24 cellular contexts compared by ENCODE assay signal in genomic region chr15:68603951-68604350, GRCh38.
"Had no signal": no experiment of that assay in that cellular context is flagged by ENCODE, and none has a peak within 500 bp of the region (broad histone marks: within the 10 kb centered on the region; RNA-seq: fewer than 3 reads in every experiment).

No MANE protein-coding gene starts in this region.

- H3K27me3 ChIP-seq: adrenal gland, ascending aorta, breast epithelium, left lung, transverse colon, vagina had no signal

- H3K27me3 Mint-ChIP-seq: activated naive CD8-positive, alpha-beta T cell had no signal

- H3K4me3 ChIP-seq: adrenal gland, ascending aorta, breast epithelium, left lung, stomach, transverse colon, vagina had no signal

- H3K9me3 Mint-ChIP-seq: activated T-helper 17 cell treated with anti-CD3 and anti-CD28 coated beads, Interleukin-2, amount 50 U/mL, for 72 hours; natural killer cell; stimulated activated memory B cell treated with anti-CD40 and anti-IgM and Interleukin-4, amounts not matched to agents 10 μg/mL and 1 μg/mL and 100 μg/mL, for 72 hours; T-cell; T-helper 2 cell treated with Interferon-gamma antibody and Interleukin-4, amounts not matched to agents 5 μg/mL and 100 μg/mL, for 36 hours had no signal

- H3K4me1 Mint-ChIP-seq: activated T-helper 17 cell treated with anti-CD3 and anti-CD28 coated beads, Interleukin-2, amount 50 U/mL, for 72 hours; natural killer cell; T-cell had no signal

- H3K4me3 Mint-ChIP-seq: activated naive CD8-positive, alpha-beta T cell; activated T-cell treated with anti-CD3 and anti-CD28 coated beads, Interleukin-2, amount 50 U/mL, for 24 hours; activated T-helper 17 cell treated with anti-CD3 and anti-CD28 coated beads, Interleukin-2, amount 50 U/mL, for 72 hours; dendritic cell treated with granulocyte-macrophage colony-stimulating factor and Interleukin-4, amounts not matched to agents 40 ng/mL and 50 ng/mL, for 4 days; natural killer cell; stimulated activated memory B cell treated with anti-CD40 and anti-IgM and Interleukin-4, amounts not matched to agents 10 μg/mL and 1 μg/mL and 100 μg/mL, for 72 hours; T-cell; T-helper 2 cell treated with Interferon-gamma antibody and Interleukin-4, amounts not matched to agents 5 μg/mL and 100 μg/mL, for 36 hours; WTC11 had no signal

- H3K9me3 ChIP-seq: adrenal gland, ascending aorta, breast epithelium, stomach, transverse colon, vagina had no signal

- H3K27ac ChIP-seq: adrenal gland, ascending aorta, breast epithelium, left lung, stomach, transverse colon, vagina had no signal

- H3K36me3 Mint-ChIP-seq: natural killer cell, T-cell, WTC11 had no signal

- H3K36me3 ChIP-seq: adrenal gland, ascending aorta, breast epithelium, left lung, stomach, transverse colon, vagina had no signal

- DNase-seq: activated T-cell treated with anti-CD3 and anti-CD28 coated beads, Interleukin-2, amount 50 U/mL, for 24 hours; adrenal gland; effector CD8-positive, alpha-beta T cell; foreskin melanocyte; hippocampal formation; kidney glomerular epithelial cell; left lung; midbrain; natural killer cell; nucleus accumbens; small intestine; stimulated activated CD4-positive, alpha-beta T cell treated with anti-CD3 and anti-CD28 coated beads, Interleukin-15, amount 100 ng/mL, for 24 hours; stomach; T-cell; transverse colon had no signal

- H3K27ac Mint-ChIP-seq: activated naive CD8-positive, alpha-beta T cell; activated T-cell treated with anti-CD3 and anti-CD28 coated beads, Interleukin-2, amount 50 U/mL, for 24 hours; activated T-helper 17 cell treated with anti-CD3 and anti-CD28 coated beads, Interleukin-2, amount 50 U/mL, for 72 hours; dendritic cell treated with granulocyte-macrophage colony-stimulating factor and Interleukin-4, amounts not matched to agents 40 ng/mL and 50 ng/mL, for 4 days; natural killer cell; stimulated activated memory B cell treated with anti-CD40 and anti-IgM and Interleukin-4, amounts not matched to agents 10 μg/mL and 1 μg/mL and 100 μg/mL, for 72 hours; T-cell; T-helper 2 cell treated with Interferon-gamma antibody and Interleukin-4, amounts not matched to agents 5 μg/mL and 100 μg/mL, for 36 hours; WTC11 had no signal
